18 cellular contexts compared by ENCODE assay signal in genomic region chr7:87199700-87200450, GRCh38. TPM values are rescaled to one million over a fixed set of nuclear protein-coding genes. Genes with fewer than 3 reads are reported as not detected.
DNase-seq lines count a peak whose midpoint lies in the region; ATAC-seq, FAIRE-seq and TF ChIP-seq lines count a peak whose summit lies in the region.
"Had no signal": no experiment of that assay in that cellular context is flagged by ENCODE, and none has a peak within 500 bp of the region (broad histone marks: within the 10 kb centered on the region; RNA-seq: fewer than 3 reads in every experiment).

No MANE protein-coding gene starts in this region.

- no peak overlapping the region for H3K4me2 ChIP-seq in endothelial cell of umbilical vein (ENCODE audit: insufficient read depth, low read length)

- H3K4me3 ChIP-seq in endothelial cell of umbilical vein (replicated peaks in 1 of 3; ENCODE audit: insufficient read depth in 1 of 3, low read depth in 1 of 3, low read length in 3 of 3) (no peak overlapping the region), stomach (no peak overlapping the region)

- intact Hi-C loops in activated CD4-positive, alpha-beta T cell treated with anti-CD3 and anti-CD28 coated beads for 36 hours (cut with DNase I, micrococcal nuclease): no loop called here
- intact Hi-C loops in endothelial cell of umbilical vein (cut with micrococcal nuclease) (loop anchor here (2.0 to 10.0 kb wide), 2 partner anchors 15 to 55 kb away; no protein-coding TSS in a partner anchor), stomach (cut with DNase I; ENCODE audit: low total_unique reads) (no loop called here)

- H3K9me1 ChIP-seq in endothelial cell of umbilical vein (replicated peaks; ENCODE audit: control insufficient read depth, extremely low read depth, insufficient read depth, low read length): no peaks in the 10 kb centered on the region

- H3K4me1 Mint-ChIP-seq in activated CD4-positive, alpha-beta T cell treated with anti-CD3 and anti-CD28 coated beads for 36 hours: peaks cover 59% of the 10 kb centered on the region
- H3K4me1 Mint-ChIP-seq in T-helper 17 cell: peaks cover 26% of the 10 kb centered on the region
- no peaks in the 10 kb centered on the region for H3K4me1 Mint-ChIP-seq in nephron progenitor cell

- no peak overlapping the region for H3K27ac ChIP-seq in endothelial cell of umbilical vein (ENCODE audit: insufficient read depth, low read depth, low read length)
- H3K27ac ChIP-seq in stomach: peak overlapping the region in 2 of 5 donors; percentile 4 to 13

- no peak for FAIRE-seq in endothelial cell of umbilical vein (lab: Jason Lieb, UNC)
- FAIRE-seq: kidney, RCC 7860 had no signal

- H3K36me3 ChIP-seq in endothelial cell of umbilical vein (ENCODE audit: control insufficient read depth in 2 of 2, extremely low read depth in 1 of 2, insufficient read depth in 2 of 2, low read length in 2 of 2) (peaks cover 7 to 27% of the 10 kb centered on the region in 2 experiments), stomach (peaks cover 10 to 50% (median 31%) of the 10 kb centered on the region in 4 donors)

- H3K4me3 Mint-ChIP-seq in activated CD4-positive, alpha-beta T cell treated with anti-CD3 and anti-CD28 coated beads for 36 hours: no peak overlapping the region
- H3K4me3 Mint-ChIP-seq in T-helper 17 cell: no peak overlapping the region
- no peak overlapping the region for H3K4me3 Mint-ChIP-seq in nephron progenitor cell

- peak overlapping the region; percentile 72 for H3K27ac Mint-ChIP-seq in activated CD4-positive, alpha-beta T cell treated with anti-CD3 and anti-CD28 coated beads for 36 hours
- H3K27ac Mint-ChIP-seq in T-helper 17 cell: peak overlapping the region; percentile 6
- peak overlapping the region; percentile 73 for H3K27ac Mint-ChIP-seq in nephron progenitor cell

- no peak for TF ChIP-seq POLR2A in endothelial cell of umbilical vein (IDR thresholded peaks at IDR 0.05; ENCODE audit: low read depth, low read length)
- TF ChIP-seq POLR2A in stomach (IDR thresholded peaks at IDR 0.05): no peak

- H2AFZ ChIP-seq in endothelial cell of umbilical vein (ENCODE audit: low read depth, low read length): no peak overlapping the region

- no peak for TF ChIP-seq EP300 in stomach (IDR thresholded peaks at IDR 0.05)

- CTCF ChIA-PET in activated CD4-positive, alpha-beta T cell treated with anti-CD3 and anti-CD28 coated beads for 36 hours (lab: Charles Lee): interaction anchor here (1.6 kb wide), 1 partner anchor 8 kb away, joined by 8 read pairs; no protein-coding TSS in a partner anchor
- CTCF ChIA-PET in endothelial cell of umbilical vein (lab: Charles Lee) (no interaction called here), GM10248 (lab: Yijun Ruan, JAX) (interaction anchor here (0.9 to 1.8 kb wide), 6 partner anchors 8 to 52 kb away, joined by 3 to 9 read pairs (median 4); no protein-coding TSS in a partner anchor)

- no peaks in the 10 kb centered on the region for H3K9me3 ChIP-seq in T-helper 17 cell (ENCODE audit: control insufficient read depth, low read length, poor library complexity, severe bottlenecking)
- H3K9me3 ChIP-seq in endothelial cell of umbilical vein (replicated peaks; ENCODE audit: control insufficient read depth, insufficient read depth, low read length): no peaks in the 10 kb centered on the region
- peaks cover 2 to 6% (median 4%) of the 10 kb centered on the region in 4 donors for H3K9me3 ChIP-seq in stomach

- POLR2A ChIA-PET in activated CD4-positive, alpha-beta T cell treated with anti-CD3 and anti-CD28 coated beads for 36 hours (lab: Charles Lee): interaction anchor here (0.6 kb wide), 2 partner anchors 51 to 122 kb away, joined by 3 to 4 read pairs; no protein-coding TSS in a partner anchor
- POLR2A ChIA-PET in endothelial cell of umbilical vein (lab: Charles Lee) (interaction anchor here (1.4 kb wide), 1 partner anchor 19 kb away, joined by 4 read pairs; the partner anchor contains the start of gene TMEM243), GM10248 (lab: Yijun Ruan, JAX) (no interaction called here)

- peaks cover 17% of the 10 kb centered on the region for H3K9me3 Mint-ChIP-seq in activated CD4-positive, alpha-beta T cell treated with anti-CD3 and anti-CD28 coated beads for 36 hours (ENCODE audit: low read depth)
- H3K9me3 Mint-ChIP-seq in nephron progenitor cell: peaks cover 27% of the 10 kb centered on the region

- no peak overlapping the region for H3K9ac ChIP-seq in endothelial cell of umbilical vein (replicated peaks; ENCODE audit: extremely low read depth, insufficient read depth, low read length)

- peak; percentile 20 for ATAC-seq in activated CD4-positive, alpha-beta T cell treated with anti-CD3 and anti-CD28 coated beads for 36 hours
- ATAC-seq in T-helper 17 cell: no peak

- H3K79me2 ChIP-seq in endothelial cell of umbilical vein (ENCODE audit: control insufficient read depth, insufficient read depth, low read length): peaks cover 34% of the 10 kb centered on the region

- no TSS peak for BruUV-seq in endothelial cell of umbilical vein (replicated peaks; lab: Mats Ljungman, UMichigan)

- no peaks in the 10 kb centered on the region for H4K20me1 ChIP-seq in endothelial cell of umbilical vein (replicated peaks; ENCODE audit: control insufficient read depth, extremely low read depth, insufficient read depth, low read length)

- dilution Hi-C loops in endothelial cell of umbilical vein (cut with MboI; ENCODE audit: extremely low pct_ligation_motif_present, low sequenced_read_pairs): no loop called here

- peaks cover 84% of the 10 kb centered on the region for H3K36me3 Mint-ChIP-seq in activated CD4-positive, alpha-beta T cell treated with anti-CD3 and anti-CD28 coated beads for 36 hours (ENCODE audit: low read depth)
- peaks cover 7% of the 10 kb centered on the region for H3K36me3 Mint-ChIP-seq in T-helper 17 cell (ENCODE audit: low read depth)
- H3K36me3 Mint-ChIP-seq in nephron progenitor cell (ENCODE audit: low read depth): peaks cover 95% of the 10 kb centered on the region

- no peak for DNase-seq in activated CD4-positive, alpha-beta T cell treated with anti-CD3 and anti-CD28 coated beads for 36 hours
- DNase-seq in activated CD4-positive, alpha-beta T cell treated with anti-CD3 and anti-CD28 coated beads for 1 hour: no peak
- DNase-seq in T-helper 17 cell: no peak
- DNase-seq in endothelial cell of umbilical vein (ENCODE audit: low read depth, low spot score): peak; percentile 13
- DNase-seq in nephron progenitor cell: no peak
- DNase-seq in GM10248 (ENCODE audit: extremely low spot score): no peak
- DNase-seq in islet precursor cell: no peak
- DNase-seq in stomach: no peak
- DNase-seq: 8988T; activated CD4-positive, alpha-beta T cell treated with anti-CD3 and anti-CD28 coated beads, Interleukin-2, amount 50 U/mL, for 48 hours; activated gamma-delta T cell; cerebellar nuclear complex; kidney; NCI-H2081; retina; stimulated activated CD8-positive, alpha-beta memory T cell treated with anti-CD3 and anti-CD28 coated beads, Interleukin-4, amount 100 ng/mL, for 48 hours; T-helper 2 cell had no signal

- H3K27me3 ChIP-seq in endothelial cell of umbilical vein (ENCODE audit: control insufficient read depth in 2 of 2, insufficient read depth in 2 of 2, low read length in 2 of 2): no peaks in the 10 kb centered on the region
- no peaks in the 10 kb centered on the region for H3K27me3 ChIP-seq in stomach

- H3K27me3 Mint-ChIP-seq in activated CD4-positive, alpha-beta T cell treated with anti-CD3 and anti-CD28 coated beads for 36 hours: no peaks in the 10 kb centered on the region
- H3K27me3 Mint-ChIP-seq in T-helper 17 cell (no peaks in the 10 kb centered on the region), nephron progenitor cell (ENCODE audit: low read depth, poor library complexity) (no peaks in the 10 kb centered on the region)

- TF ChIP-seq CTCF in endothelial cell of umbilical vein (IDR thresholded peaks at IDR 0.05; ENCODE audit: extremely low read depth in 1 of 2, insufficient read depth in 1 of 2, low read depth in 1 of 2, low read length in 2 of 2) (no peak), nephron progenitor cell (IDR thresholded peaks at IDR 0.05) (no peak), GM10248 (IDR thresholded peaks at IDR 0.05; ENCODE audit: control extremely low read depth, extremely low read depth, low read depth, missing control alignments) (no peak), stomach (IDR thresholded peaks at IDR 0.05) (no peak)

- H3K4me1 ChIP-seq in endothelial cell of umbilical vein (ENCODE audit: control insufficient read depth, extremely low read depth, insufficient read depth, low read length): no peaks in the 10 kb centered on the region
- peaks cover 0 to 32% (median 10%) of the 10 kb centered on the region in 4 donors for H3K4me1 ChIP-seq in stomach

- 74 to 83% (median 79%) methylated on average over 6 of the region's 6 CpGs for WGBS in stomach, 5 donors

RNA-seq across cellular contexts. Expression of gene TMEM243, which starts 19.7 kb away (rescaled TPM):
- total RNA-seq in activated CD4-positive, alpha-beta T cell treated with anti-CD3 and anti-CD28 coated beads for 36 hours: 10 to 100 TPM; 44.1 to 46.9 TPM
- total RNA-seq in T-helper 17 cell (100 to 1,000 TPM in 1 of 2 donors, 10 to 100 TPM in 1; 96.5 to 123 TPM), endothelial cell of umbilical vein (26.9 and 31.5 TPM in 2 replicates), stomach (10 to 100 TPM in 4 of 5 donors, 1 to 10 TPM in 1; 4.3 to 68.8 (median 34.8) TPM)
- polyA plus RNA-seq in endothelial cell of umbilical vein (22.6 and 28.8 TPM in 2 replicates), stomach (10 to 100 TPM; 21.3 to 32.1 (median 22.7) TPM)
- polyA plus RNA-seq in endothelial cell of umbilical vein (2011; cell fraction: cytosol; rRNA removed): 24.9 and 25.6 TPM in 2 replicates
- 47.0 and 53.5 TPM in 2 replicates for polyA plus RNA-seq in endothelial cell of umbilical vein (2011; cell fraction: nucleus; rRNA removed)
- 24.2 and 26.6 TPM in 2 replicates for polyA plus RNA-seq in endothelial cell of umbilical vein (2012)
- polyA minus RNA-seq in endothelial cell of umbilical vein: 24.3 and 29.6 TPM in 2 replicates
- polyA minus RNA-seq in endothelial cell of umbilical vein (2011; cell fraction: cytosol; rRNA and poly(A)+ RNA removed): 19.6 TPM
- 65.3 and 86.5 TPM in 2 replicates for polyA minus RNA-seq in endothelial cell of umbilical vein (2011; cell fraction: nucleus; rRNA and poly(A)+ RNA removed)

RNA-seq across cellular contexts. Expression of gene DMTF1, which starts 47.6 kb away (rescaled TPM):
- total RNA-seq in activated CD4-positive, alpha-beta T cell treated with anti-CD3 and anti-CD28 coated beads for 36 hours: 10 to 100 TPM; 60.4 to 64.9 TPM
- total RNA-seq in T-helper 17 cell: 100 to 1,000 TPM; 125 to 131 TPM
- 86.9 and 100.0 TPM in 2 replicates for total RNA-seq in endothelial cell of umbilical vein
- 78.5 and 92.9 TPM in 2 replicates for polyA plus RNA-seq in endothelial cell of umbilical vein
- 25.9 and 31.2 TPM in 2 replicates for polyA plus RNA-seq in endothelial cell of umbilical vein (2011; cell fraction: cytosol; rRNA removed)
- 734 and 788 TPM in 2 replicates for polyA plus RNA-seq in endothelial cell of umbilical vein (2011; cell fraction: nucleus; rRNA removed)
- 42.6 and 52.5 TPM in 2 replicates for polyA plus RNA-seq in endothelial cell of umbilical vein (2012)
- polyA minus RNA-seq in endothelial cell of umbilical vein: 154 and 163 TPM in 2 replicates
- polyA minus RNA-seq in endothelial cell of umbilical vein (2011; cell fraction: cytosol; rRNA and poly(A)+ RNA removed): 20.6 TPM
- 365 and 482 TPM in 2 replicates for polyA minus RNA-seq in endothelial cell of umbilical vein (2011; cell fraction: nucleus; rRNA and poly(A)+ RNA removed)
- total RNA-seq in stomach: 100 to 1,000 TPM in 4 of 5 donors, 10 to 100 TPM in 1; 37.2 to 233 (median 122) TPM
- polyA plus RNA-seq in stomach: 10 to 100 TPM; 10.5 to 30.5 (median 19.7) TPM

Comparison
In these comparisons a context has a peak if more than half of its experiments do, and no peak if none do; other contexts are left out.
1. H3K27ac Mint-ChIP-seq: peak in every context shown above with its lines; median percentile 73 in nephron progenitor cell; 72 in activated CD4-positive, alpha-beta T cell treated with anti-CD3 and anti-CD28 coated beads for 36 hours; 6 in T-helper 17 cell.